10 cellular contexts compared by ENCODE assay signal in the genomic region with DNA sequence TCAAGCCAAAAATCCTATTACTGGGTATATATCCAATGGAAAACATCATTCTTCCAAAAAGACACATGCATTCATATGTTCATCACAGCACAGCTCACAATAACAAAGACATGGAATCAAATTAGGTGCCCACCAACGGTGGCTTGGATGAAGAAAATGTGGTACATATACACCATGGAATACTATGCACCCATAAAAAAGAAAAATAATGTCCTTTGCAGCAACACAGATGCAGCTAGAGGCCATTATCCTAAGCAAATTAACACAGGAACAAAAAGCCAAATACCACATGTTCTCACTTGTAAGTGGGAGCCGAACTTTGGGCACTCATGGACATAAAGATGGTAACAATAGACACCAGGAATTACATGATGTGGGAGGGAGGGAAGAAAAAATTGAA.
"Had no signal": no experiment of that assay in that cellular context is flagged by ENCODE, and none has a peak within 500 bp of the region (broad histone marks: within the 10 kb centered on the region; RNA-seq: fewer than 3 reads in every experiment).

No MANE protein-coding gene starts in this region.

- FAIRE-seq: H1, H54, HepG2 had no signal

- ATAC-seq: GM23338, HepG2 had no signal

- H3K27ac ChIP-seq: HL-60, KMS-11 had no signal

- DNase-seq: H9, HCEC 1CT, HFFc6, KBM-7 had no signal

- H3K4me3 ChIP-seq: GM23338 had no signal
